8 cellular contexts compared by ENCODE assay signal in the genomic region with DNA sequence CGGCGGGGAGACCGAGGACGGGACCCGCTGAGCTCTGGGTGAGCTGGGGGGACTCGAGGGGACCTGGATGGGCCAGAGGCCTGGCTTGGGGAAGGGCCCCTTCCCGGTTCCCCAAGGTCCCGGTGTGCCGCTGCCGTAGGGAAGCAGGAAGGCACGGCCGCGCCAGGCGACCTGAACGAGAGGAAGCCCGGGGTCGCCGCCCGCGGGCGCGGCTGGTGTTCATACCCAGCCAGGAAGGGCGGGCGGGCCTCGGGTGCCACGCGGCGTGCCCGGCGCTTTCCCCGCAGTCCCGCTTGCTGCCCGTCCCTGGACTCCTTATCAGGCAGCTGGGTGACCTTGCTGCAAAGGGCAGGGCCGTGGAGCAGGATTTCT. TPM values are rescaled to one million over a fixed set of nuclear protein-coding genes. Genes with fewer than 3 reads are reported as not detected.
DNase-seq lines count a peak whose midpoint lies in the region; ATAC-seq and TF ChIP-seq lines count a peak whose summit lies in the region.

No MANE protein-coding gene starts in this region.

- intact Hi-C loops in CD8-positive, alpha-beta T cell (cut with DNase I, micrococcal nuclease), result loop anchor here (1.0 to 10.0 kb wide), 13 partner anchors 37 to 540 kb away; partner anchors contain the start of genes ZNF212 (in 2 of the 2), ZNF783 (in 2 of the 2), ZNF398 (in 1 of the 2) and ZNF425 (in 1 of the 2)

- H3K4me1 ChIP-seq in CD8-positive, alpha-beta T cell (ENCODE audit: insufficient read depth, low read length), result peaks cover 5% of the 10 kb centered on the region
- peaks cover 3% of the 10 kb centered on the region; the same call in 1 of the 2 replicates for H3K4me1 ChIP-seq in BE2C

- H3K27ac Mint-ChIP-seq in CD8-positive, alpha-beta T cell, result peak overlapping the region; percentile 41

- H3K27me3 Mint-ChIP-seq in CD8-positive, alpha-beta T cell (ENCODE audit: low read depth), result no peaks in the 10 kb centered on the region

- H3K36me3 Mint-ChIP-seq in CD8-positive, alpha-beta T cell, result no peaks in the 10 kb centered on the region

- H3K27me3 ChIP-seq in CD8-positive, alpha-beta T cell (ENCODE audit: insufficient read depth, low read length), result no peaks in the 10 kb centered on the region
- H3K27me3 ChIP-seq in BE2C, result no peaks in the 10 kb centered on the region

- peaks cover 12% of the 10 kb centered on the region for H3K4me1 Mint-ChIP-seq in CD8-positive, alpha-beta T cell (ENCODE audit: low read depth)

- POLR2A ChIA-PET in CD8-positive, alpha-beta T cell (lab: Charles Lee), result interaction anchor here (1.7 to 2.4 kb wide), 4 partner anchors 37 to 202 kb away, joined by 5 to 15 read pairs (median 9); partner anchors contain the start of genes ZNF777 and ZNF783

- H3K4me3 ChIP-seq in CD8-positive, alpha-beta T cell (ENCODE audit: low read depth, low read length), result peak overlapping the region; percentile 71
- H3K4me3 ChIP-seq in iPS-18c (ENCODE audit: insufficient read depth, low read depth, low read length), result peak overlapping the region; percentile 41
- no peak overlapping the region for H3K4me3 ChIP-seq in BE2C (ENCODE audit: low read depth, low read length)

- CTCF ChIA-PET in CD8-positive, alpha-beta T cell (lab: Charles Lee), result interaction anchor here (0.7 to 1.8 kb wide), 14 partner anchors 9 to 374 kb away, joined by 3 to 8 read pairs (median 4); partner anchors contain the start of genes ZNF425, ZNF777 and ZNF783

- peak; percentile 10 for ATAC-seq in CD8-positive, alpha-beta T cell
- ATAC-seq in HG02970 (IDR thresholded peaks at IDR 0.05; ENCODE audit: low FRiP score, unreplicated experiment), result peak; percentile 4

- TF ChIP-seq CTCF in CD8-positive, alpha-beta T cell (IDR thresholded peaks at IDR 0.05), result no peak
- TF ChIP-seq CTCF in BE2C (IDR thresholded peaks at IDR 0.05; ENCODE audit: low read depth, low read length), result no peak

- H3K9me3 ChIP-seq in CD8-positive, alpha-beta T cell (ENCODE audit: low read length), result no peaks in the 10 kb centered on the region
- H3K9me3 ChIP-seq in iPS-18c (ENCODE audit: control insufficient read depth, insufficient read depth, low read length), result no peaks in the 10 kb centered on the region
- no peaks in the 10 kb centered on the region for H3K9me3 ChIP-seq in BE2C

- no peaks in the 10 kb centered on the region for H3K9me3 Mint-ChIP-seq in CD8-positive, alpha-beta T cell

- H3K4me3 Mint-ChIP-seq in CD8-positive, alpha-beta T cell, result peak overlapping the region; percentile 73

- DNase-seq in CD8-positive, alpha-beta T cell, result peak in 6 of 7 experiments; percentile 8 to 71 (median 30)
- peak; percentile 35 for DNase-seq in activated effector memory CD4-positive, alpha-beta T cell treated with Interleukin-2 at 50 U/mL for 16 hours
- DNase-seq in stimulated activated CD8-positive, alpha-beta memory T cell treated with anti-CD3 and anti-CD28 coated beads, Interleukin-2, amount 100 ng/mL, for 48 hours (ENCODE audit: low read depth in 2 of 2), result peak; percentile 5 to 9
- no peak for DNase-seq in A172 (ENCODE audit: low spot score)
- no peak for DNase-seq in superior temporal gyrus (ENCODE audit: extremely low spot score)
- no peak for DNase-seq in BE2C

- H3K36me3 ChIP-seq in CD8-positive, alpha-beta T cell (ENCODE audit: insufficient read depth, low read length), result no peaks in the 10 kb centered on the region
- no peaks in the 10 kb centered on the region for H3K36me3 ChIP-seq in BE2C

- H3K27ac ChIP-seq in CD8-positive, alpha-beta T cell (ENCODE audit: low read depth, low read length), result peak overlapping the region; percentile 60

RNA-seq across cellular contexts. Expression of gene ZNF777, which starts 38.0 kb away (rescaled TPM):
- total RNA-seq in CD8-positive, alpha-beta T cell, result 10 to 100 TPM; 21.0 to 22.2 TPM
- total RNA-seq in A172 (2014; rRNA removed; shearing (Covaris generic)), result 9.7 and 12.7 TPM in 2 replicates
- polyA plus RNA-seq in BE2C (2012; ENCODE audit: insufficient read depth, insufficient read length, low read depth), result 34.3 TPM

Comparison
In these comparisons a context has a peak if more than half of its experiments do, and no peak if none do; other contexts are left out.
1. DNase-seq: peak in CD8-positive, alpha-beta T cell (6 of 7), activated effector memory CD4-positive, alpha-beta T cell treated with Interleukin-2 at 50 U/mL for 16 hours (single experiment) and stimulated activated CD8-positive, alpha-beta memory T cell treated with anti-CD3 and anti-CD28 coated beads, Interleukin-2, amount 100 ng/mL, for 48 hours (2 of 2); none in A172 (single experiment), superior temporal gyrus (single experiment) and BE2C (single experiment).